ENCODE assay signal across 20 cellular contexts in the genomic region with DNA sequence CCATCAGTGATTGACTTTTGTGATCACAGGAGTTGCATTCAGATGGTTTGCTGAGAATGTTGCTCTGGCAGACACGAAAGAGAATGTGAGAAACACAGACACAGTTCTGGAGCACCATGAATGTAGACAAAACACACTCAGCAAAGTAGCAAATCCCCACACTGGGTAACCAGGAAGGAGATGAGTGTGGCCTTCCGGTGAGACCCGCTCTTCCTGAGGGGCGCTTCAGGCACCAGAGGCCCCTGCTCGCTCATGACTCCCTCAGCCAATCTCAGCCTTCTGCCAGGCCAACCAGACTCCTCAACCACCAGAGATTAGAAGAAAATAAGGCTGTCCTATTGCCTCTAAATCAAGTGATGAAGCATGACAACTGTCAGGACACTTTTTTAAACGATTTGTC.
A peak's percentile ranks its signal among the peaks of the same experiment; 100 is the strongest.
DNase-seq lines count a peak whose midpoint lies in the region; FAIRE-seq and TF ChIP-seq lines count a peak whose summit lies in the region.
"Had no signal": no experiment of that assay in that cellular context is flagged by ENCODE, and none has a peak within 500 bp of the region (broad histone marks: within the 10 kb centered on the region; RNA-seq: fewer than 3 reads in every experiment).

No MANE protein-coding gene starts in this region.

- no peaks in the 10 kb centered on the region for H3K79me1 ChIP-seq in neuronal stem cell (ENCODE audit: low read depth, low read length)

- FAIRE-seq in H54 (lab: Jason Lieb, UNC) (no peak), urothelium cell line (lab: Jason Lieb, UNC) (no peak)
- FAIRE-seq: A204.1, HTR-8/SVneo had no signal

- H3K4me1 ChIP-seq in BLaER1 (peaks cover 83% of the 10 kb centered on the region), neuronal stem cell (ENCODE audit: control insufficient read depth in 2 of 2, insufficient read depth in 1 of 2, low read depth in 1 of 2, low read length in 2 of 2) (peaks cover 0 to 1% of the 10 kb centered on the region in 2 donors)

- H3K9ac ChIP-seq in BLaER1: peak overlapping the region; percentile 70
- H3K9ac ChIP-seq in neuronal stem cell (ENCODE audit: low read depth, low read length, poor library complexity): no peak overlapping the region
- H3K9ac ChIP-seq: SK-N-SH had no signal

- H3K4me3 ChIP-seq in BLaER1 (peak overlapping the region; percentile 35), neuronal stem cell (ENCODE audit: low read length in 2 of 2) (no peak overlapping the region)

- H3K4me2 ChIP-seq in BLaER1 (peak overlapping the region; percentile 81), neuronal stem cell (ENCODE audit: insufficient read depth, low read length, poor library complexity, severe bottlenecking) (no peak overlapping the region)
- H3K4me2 ChIP-seq: SK-N-SH had no signal

- no peak overlapping the region for H2AK5ac ChIP-seq in neuronal stem cell (ENCODE audit: low read depth, low read length)

- H3K9me3 ChIP-seq in BLaER1 (no peaks in the 10 kb centered on the region), neuronal stem cell (replicated peaks in 1 of 2; ENCODE audit: control insufficient read depth in 2 of 2, insufficient read depth in 1 of 2, low read depth in 1 of 2, low read length in 2 of 2) (no peaks in the 10 kb centered on the region)
- H3K9me3 ChIP-seq: SK-N-SH had no signal

- H2BK15ac ChIP-seq in neuronal stem cell (ENCODE audit: low read length): peak overlapping the region; percentile 20

- no CpG with 5 or more reads among the region's 6 CpGs for WGBS in neuronal stem cell (ENCODE audit: extremely low coverage in 2 of 2, insufficient read length in 2 of 2, insufficient replicate concordance in 1 of 2), 2 donors

- H2BK5ac ChIP-seq in neuronal stem cell (ENCODE audit: low read length): no peak overlapping the region

- H2BK12ac ChIP-seq in neuronal stem cell (ENCODE audit: low read length): no peak overlapping the region

- H3K18ac ChIP-seq in neuronal stem cell (ENCODE audit: low read length): no peak overlapping the region

- H3K27me3 ChIP-seq in BLaER1: no peaks in the 10 kb centered on the region
- no peaks in the 10 kb centered on the region for H3K27me3 ChIP-seq in neuronal stem cell (ENCODE audit: control insufficient read depth in 3 of 3, insufficient read depth in 3 of 3, low read depth in 1 of 3, low read length in 3 of 3)

- H3K14ac ChIP-seq in neuronal stem cell (ENCODE audit: low read length): no peak overlapping the region

- no peak overlapping the region for H3K23ac ChIP-seq in neuronal stem cell (ENCODE audit: low read depth, low read length, poor library complexity)

- peak overlapping the region; percentile 91 for H3K27ac ChIP-seq in BLaER1
- H3K27ac ChIP-seq in neuronal stem cell (replicated peaks; ENCODE audit: low read length): no peak overlapping the region
- H3K27ac ChIP-seq: C4-2B, HL-60 had no signal

- H4K8ac ChIP-seq in neuronal stem cell (ENCODE audit: low read depth, low read length): no peak overlapping the region

- no peak overlapping the region for H4K91ac ChIP-seq in neuronal stem cell (ENCODE audit: low read depth, low read length, poor library complexity)

- no peak overlapping the region for H2BK120ac ChIP-seq in neuronal stem cell (ENCODE audit: low read depth, low read length)

- no peak overlapping the region for H2AFZ ChIP-seq in neuronal stem cell (ENCODE audit: low read length)

- no peak for TF ChIP-seq POLR2A in H54 (IDR thresholded peaks at IDR 0.05; ENCODE audit: low read depth, low read length)

- H3K36me3 ChIP-seq in BLaER1 (no peaks in the 10 kb centered on the region), neuronal stem cell (replicated peaks in 1 of 2; ENCODE audit: control insufficient read depth in 2 of 2, insufficient read depth in 2 of 2, low read length in 2 of 2) (no peaks in the 10 kb centered on the region)

- DNase-seq in GM19238 (ENCODE audit: insufficient read length, low spot score): peak; percentile 21
- DNase-seq in UCSD-AML1 (lab: John Stamatoyannopoulos, UW; ENCODE audit: unreplicated experiment): peak; percentile 22
- DNase-seq in neuronal stem cell (ENCODE audit: low spot score): no peak
- no peak for DNase-seq in H54 (ENCODE audit: insufficient read length, low spot score)
- no peak for DNase-seq in iPS-NIHi7 (ENCODE audit: extremely low spot score)
- no peak for DNase-seq in urothelium cell line (ENCODE audit: low spot score)
- DNase-seq in H4 (ENCODE audit: low spot score): no peak
- DNase-seq: DMS 273 treated with DMSO at 0.1 percent for 48 hours, GOT3, MV-4-11, NCI-H1417, NCI-H187 treated with DMSO at 0.1 percent for 48 hours, NCI-H446, SHP77, SK-N-SH had no signal

- no peak overlapping the region for H3K4ac ChIP-seq in neuronal stem cell (ENCODE audit: low read length)

- H4K20me1 ChIP-seq in BLaER1: no peaks in the 10 kb centered on the region

Comparison
In these comparisons a context has a peak if more than half of its experiments do, and no peak if none do; other contexts are left out.
1. DNase-seq: peak in GM19238 (single experiment) and UCSD-AML1 (single experiment); none in neuronal stem cell (single experiment), H54 (single experiment), iPS-NIHi7 (single experiment), urothelium cell line (single experiment) and H4 (single experiment).